10 cellular contexts compared by ENCODE assay signal in genomic region chr15:90893175-90894090, GRCh38. TPM values are rescaled to one million over a fixed set of nuclear protein-coding genes. Genes with fewer than 3 reads are reported as not detected.
A peak's percentile ranks its signal among the peaks of the same experiment; 100 is the strongest.
DNase-seq lines count a peak whose midpoint lies in the region; ATAC-seq, FAIRE-seq and TF ChIP-seq lines count a peak whose summit lies in the region.
"Had no signal": no experiment of that assay in that cellular context is flagged by ENCODE, and none has a peak within 500 bp of the region (broad histone marks: within the 10 kb centered on the region; RNA-seq: fewer than 3 reads in every experiment).

No MANE protein-coding gene starts in this region.

- no peaks in the 10 kb centered on the region for H3K9me3 ChIP-seq in Caco-2
- H3K9me3 ChIP-seq in GM12878 (replicated peaks; ENCODE audit: control insufficient read depth, insufficient read depth, low read length), result no peaks in the 10 kb centered on the region

- CTCF ChIA-PET in Caco-2 (lab: Charles Lee) (interaction anchor here (1.9 kb wide), 1 partner anchor 39 kb away, joined by 10 read pairs; the partner anchor contains the start of gene HDDC3), GM12878 (lab: Yijun Ruan, JAX) (interaction anchor here (4.8 to 15.1 kb wide), 2 partner anchors 7 to 36 kb away, joined by 34 to 480 read pairs; partner anchors contain the start of genes HDDC3 and UNC45A), Calu3 (lab: Charles Lee) (no interaction called here)

- no peak overlapping the region for H3K4me2 ChIP-seq in GM12878 (ENCODE audit: control insufficient read depth, insufficient read depth)

- POLR2A ChIA-PET in Caco-2 (lab: Charles Lee), result no interaction called here
- POLR2A ChIA-PET in GM12878 (lab: Charles Lee), result interaction anchor here (0.5 to 5.4 kb wide), 2 partner anchors 37 to 374 kb away, joined by 3 to 29 read pairs; partner anchors contain the start of gene HDDC3

- RAD21 ChIA-PET in GM12878 (lab: Charles Lee; ENCODE audit: unreplicated experiment), result interaction anchor here (0.9 to 5.0 kb wide), 2 partner anchors 37 to 402 kb away, joined by 3 to 58 read pairs; partner anchors contain the start of gene HDDC3

- H3K4me1 ChIP-seq in Caco-2 (no peaks in the 10 kb centered on the region), GM12878 (ENCODE audit: control insufficient read depth, insufficient read depth, low read length) (peaks cover 17% of the 10 kb centered on the region)

- TF ChIP-seq RAD21 in GM12878 (IDR thresholded peaks at IDR 0.05; ENCODE audit: insufficient read depth, low read depth, low read length), result no peak

- no TSS peak for BruUV-seq in Caco-2 (replicated peaks; lab: Mats Ljungman, UMichigan)
- BruUV-seq in GM12878 (replicated peaks; lab: Mats Ljungman, UMichigan), result no TSS peak
- no TSS peak for BruUV-seq in Calu3 (replicated peaks; lab: Mats Ljungman, UMichigan)

- H3K27ac Mint-ChIP-seq in Caco-2 (ENCODE audit: unreplicated experiment) (no peak overlapping the region), Calu3 (ENCODE audit: unreplicated experiment) (no peak overlapping the region)
- H3K27ac Mint-ChIP-seq: natural killer cell treated with Interleukin-12 subunit alpha and Interleukin-12 subunit beta and Interleukin-15 and Interleukin-18, amount 100 ng/mL, for 72 hours had no signal

- H2AFZ ChIP-seq in GM12878 (ENCODE audit: control insufficient read depth, low read depth, low read length), result no peak overlapping the region

- intact Hi-C loops in Caco-2 (cut with micrococcal nuclease; ENCODE audit: unreplicated experiment) (no loop called here), GM12878 (cut with micrococcal nuclease; ENCODE audit: unreplicated experiment) (no loop called here), Calu3 (cut with micrococcal nuclease; ENCODE audit: unreplicated experiment) (no loop called here)

- no peak overlapping the region for H3K9ac ChIP-seq in GM12878 (ENCODE audit: control insufficient read depth, insufficient read depth, low read length)

- H3K9me3 Mint-ChIP-seq in Caco-2 (ENCODE audit: unreplicated experiment), result no peaks in the 10 kb centered on the region
- H3K9me3 Mint-ChIP-seq in Calu3 (ENCODE audit: low read depth, unreplicated experiment), result no peaks in the 10 kb centered on the region
- H3K9me3 Mint-ChIP-seq: natural killer cell treated with Interleukin-12 subunit alpha and Interleukin-12 subunit beta and Interleukin-15 and Interleukin-18, amount 100 ng/mL, for 72 hours had no signal

- H3K27me3 Mint-ChIP-seq in Caco-2 (ENCODE audit: insufficient read depth, unreplicated experiment) (peaks cover under 1% of the 10 kb centered on the region), Calu3 (ENCODE audit: unreplicated experiment) (peaks cover 42% of the 10 kb centered on the region)
- H3K27me3 Mint-ChIP-seq: natural killer cell treated with Interleukin-12 subunit alpha and Interleukin-12 subunit beta and Interleukin-15 and Interleukin-18, amount 100 ng/mL, for 72 hours had no signal

- TF ChIP-seq POLR2A in GM12878 (IDR thresholded peaks at IDR 0.05; ENCODE audit: low read depth, low read length), result peak; percentile 18; the same call in 1 of the 2 replicates

- no peaks in the 10 kb centered on the region for H3K36me3 Mint-ChIP-seq in Caco-2 (ENCODE audit: insufficient read depth, unreplicated experiment)
- no peaks in the 10 kb centered on the region for H3K36me3 Mint-ChIP-seq in Calu3 (ENCODE audit: insufficient read depth, unreplicated experiment)

- H4K20me1 ChIP-seq in GM12878 (ENCODE audit: control insufficient read depth, insufficient read depth), result no peaks in the 10 kb centered on the region

- no peak overlapping the region for H3K27ac ChIP-seq in GM12878 (ENCODE audit: control insufficient read depth, insufficient read depth)

- DNase-seq in Caco-2, result peak in 1 of 2 experiments; percentile 43
- DNase-seq in HT1080 (ENCODE audit: low read depth), result peak; percentile 32
- no peak for DNase-seq in GM12878 (ENCODE audit: low read depth, low spot score)
- no peak for DNase-seq in D341Med (ENCODE audit: low spot score)
- no peak for DNase-seq in Calu3
- DNase-seq in NOMO-1 treated with dmso at 0.1 percent for 144 hours (lab: John Stamatoyannopoulos, UW; ENCODE audit: unreplicated experiment), result no peak
- DNase-seq: activated gamma-delta T cell treated with Interleukin-2 at 50 U/mL for 16 hours, NCI-H2029 treated with DMSO at 0.1 percent for 48 hours had no signal

- H3K4me1 Mint-ChIP-seq in Caco-2 (ENCODE audit: low read depth, unreplicated experiment), result no peaks in the 10 kb centered on the region
- H3K4me1 Mint-ChIP-seq in Calu3 (ENCODE audit: low read depth, unreplicated experiment), result no peaks in the 10 kb centered on the region

- H3K4me3 Mint-ChIP-seq in Caco-2 (ENCODE audit: unreplicated experiment) (peak overlapping the region; percentile 32), Calu3 (ENCODE audit: low read depth, unreplicated experiment) (no peak overlapping the region)
- H3K4me3 Mint-ChIP-seq: natural killer cell treated with Interleukin-12 subunit alpha and Interleukin-12 subunit beta and Interleukin-15 and Interleukin-18, amount 100 ng/mL, for 72 hours had no signal

- no peak for ATAC-seq in GM12878

- no peaks in the 10 kb centered on the region for H3K79me2 ChIP-seq in GM12878 (ENCODE audit: control insufficient read depth, insufficient read depth, low read length)

- 94% methylated on average over 28 of the region's 33 CpGs for WGBS in GM12878 (ENCODE audit: insufficient coverage, insufficient replicate concordance, low lambda C conversion rate, missing lambda C conversion rate)

- TF ChIP-seq EP300 in GM12878 (IDR thresholded peaks at IDR 0.05; ENCODE audit: borderline replicate concordance in 1 of 2, control insufficient read depth in 1 of 2, low read depth in 2 of 2, low read length in 2 of 2), result no peak

- TF ChIP-seq CTCF in Caco-2 (IDR thresholded peaks at IDR 0.05; ENCODE audit: insufficient read depth in 1 of 2, low read depth in 1 of 2, low read length in 1 of 2, severe bottlenecking in 1 of 2, unreplicated experiment in 1 of 2) (peak; percentile 9 to 32), GM12878 (IDR thresholded peaks at IDR 0.05 in 2 of 3, conservative IDR thresholded peaks at IDR 0.05 in 1 of 3; ENCODE audit: control insufficient read depth in 2 of 3, extremely low read depth in 1 of 3, insufficient read depth in 1 of 3, low read depth in 3 of 3, low read length in 3 of 3) (no peak), Calu3 (IDR thresholded peaks at IDR 0.05; ENCODE audit: unreplicated experiment) (no peak)

- no peak for FAIRE-seq in GM12878 (lab: Jason Lieb, UNC)
- FAIRE-seq: keratinocyte had no signal

- H3K27me3 ChIP-seq in Caco-2 (replicated peaks; ENCODE audit: control insufficient read depth, insufficient read depth, low read length), result no peaks in the 10 kb centered on the region
- no peaks in the 10 kb centered on the region for H3K27me3 ChIP-seq in GM12878 (replicated peaks in 1 of 2; ENCODE audit: control insufficient read depth in 2 of 2, insufficient read depth in 2 of 2, low read length in 1 of 2)

- in situ Hi-C loops in GM12878 (cut with MboI), result no loop called here

- no peaks in the 10 kb centered on the region for H3K36me3 ChIP-seq in Caco-2 (ENCODE audit: control insufficient read depth, insufficient read depth, low read length)
- H3K36me3 ChIP-seq in GM12878 (ENCODE audit: control insufficient read depth in 2 of 2, insufficient read depth in 2 of 2, low read length in 1 of 2), result no peaks in the 10 kb centered on the region; a peak in 2 of 4 replicates

- H3K4me3 ChIP-seq in Caco-2 (ENCODE audit: low read depth, low read length), result no peak overlapping the region
- no peak overlapping the region for H3K4me3 ChIP-seq in GM12878

- SMC1A ChIA-PET in GM12878 (lab: Charles Lee; ENCODE audit: uncharacterized antibody, unreplicated experiment), result interaction anchor here (0.9 kb wide), 1 partner anchor 39 kb away, joined by 4 read pairs; the partner anchor contains the start of gene HDDC3

RNA-seq across cellular contexts. Expression of gene FES, which starts 9.1 kb away (rescaled TPM):
- total RNA-seq in Caco-2 (2022) (1.7 and 1.8 TPM in 2 replicates), GM12878 (2014; rRNA removed) (19.5 and 21.7 TPM in 2 replicates), GM12878 (2014; rRNA removed; fragmentation: Illumina TruSeq; extraction: Trizol) (6.1 and 7.0 TPM in 2 replicates), GM12878 (2021) (17.7 and 23.9 TPM in 2 replicates), Calu3 (2022) (1.6 and 1.7 TPM in 2 replicates)
- 8.8 and 15.0 TPM in 2 replicates for total RNA-seq in HT1080 (2014; rRNA removed; shearing (Covaris generic))
- polyA plus RNA-seq in HT1080 (2015; cell fraction: cytosol; rRNA removed), result 4.2 and 4.7 TPM in 2 replicates
- polyA plus RNA-seq in HT1080 (2015; cell fraction: nucleus; rRNA removed), result 11.7 and 19.0 TPM in 2 replicates
- total RNA-seq in GM12878 (2013; cell fraction: nucleolus; rRNA removed), result 21.3 and 22.9 TPM in 2 replicates
- 2.3 TPM for polyA plus RNA-seq in GM12878 (2011; ENCODE audit: low read depth)
- polyA plus RNA-seq in GM12878 (2011; rRNA removed) (0.07 and 0.09 TPM in 2 replicates), GM12878 (2014; fragmentation: Illumina TruSeq; extraction: Trizol) (0.60 and 3.8 TPM in 2 replicates), GM12878 (2014; fragmentation: Nextera tagmentation; extraction: Ambion mirVana) (1 to 10 TPM in 1 of 2 experiments, under 1 TPM in 1; 0.56 to 1.0 TPM), GM12878 (2014; rRNA removed) (14.6 and 20.6 TPM in 2 replicates), GM12878 (2016; fragmentation: Nextera tagmentation; extraction: Ambion mirVana) (10 to 100 TPM; 12.7 to 16.1 TPM)
- 0.12 and 0.13 TPM in 2 replicates for polyA plus RNA-seq in GM12878 (2011; cell fraction: cytosol; rRNA removed)
- polyA plus RNA-seq in GM12878 (2011; cell fraction: nucleus; rRNA removed), result 0.28 and 0.34 TPM in 2 replicates
- 6.4 and 6.7 TPM in 2 replicates for polyA plus RNA-seq in GM12878 (2012)
- 0.10 TPM in 1 of 2 replicates, not detected in the other for polyA minus RNA-seq in GM12878 (2011; rRNA and poly(A)+ RNA removed)
- 0.83 TPM in 1 of 2 replicates, not detected in the other for polyA minus RNA-seq in GM12878 (2011; cell fraction: cytosol; rRNA and poly(A)+ RNA removed)
- 0.73 and 0.96 TPM in 2 replicates for polyA minus RNA-seq in GM12878 (2011; cell fraction: nucleus; rRNA and poly(A)+ RNA removed)

RNA-seq across cellular contexts. Expression of gene MAN2A2, which starts 9.7 kb away (rescaled TPM):
- total RNA-seq in Caco-2 (2022) (64.9 and 69.8 TPM in 2 replicates), GM12878 (2014; rRNA removed) (25.4 and 29.5 TPM in 2 replicates), GM12878 (2014; rRNA removed; fragmentation: Illumina TruSeq; extraction: Trizol) (16.6 and 18.0 TPM in 2 replicates), GM12878 (2021) (62.4 and 79.4 TPM in 2 replicates), Calu3 (2022) (56.1 and 58.5 TPM in 2 replicates)
- 5.8 and 12.5 TPM in 2 replicates for total RNA-seq in HT1080 (2014; rRNA removed; shearing (Covaris generic))
- polyA plus RNA-seq in HT1080 (2015; cell fraction: cytosol; rRNA removed), result 14.0 and 14.9 TPM in 2 replicates
- polyA plus RNA-seq in HT1080 (2015; cell fraction: nucleus; rRNA removed), result 55.9 and 67.6 TPM in 2 replicates
- 183 and 231 TPM in 2 replicates for total RNA-seq in GM12878 (2013; cell fraction: nucleolus; rRNA removed)
- 21.4 TPM for polyA plus RNA-seq in GM12878 (2011; ENCODE audit: low read depth)
- polyA plus RNA-seq in GM12878 (2011; rRNA removed) (19.4 and 38.9 TPM in 2 replicates), GM12878 (2014; fragmentation: Illumina TruSeq; extraction: Trizol) (26.9 and 47.8 TPM in 2 replicates), GM12878 (2014; fragmentation: Nextera tagmentation; extraction: Ambion mirVana) (1 to 10 TPM; 4.2 to 4.4 TPM), GM12878 (2014; rRNA removed) (66.4 and 71.1 TPM in 2 replicates), GM12878 (2016; fragmentation: Nextera tagmentation; extraction: Ambion mirVana) (10 to 100 TPM; 13.7 to 16.8 TPM)
- 46.4 and 74.6 TPM in 2 replicates for polyA plus RNA-seq in GM12878 (2011; cell fraction: cytosol; rRNA removed)
- polyA plus RNA-seq in GM12878 (2011; cell fraction: nucleus; rRNA removed), result 937 and 972 TPM in 2 replicates
- 39.6 and 54.1 TPM in 2 replicates for polyA plus RNA-seq in GM12878 (2012)
- 36.3 and 44.3 TPM in 2 replicates for polyA minus RNA-seq in GM12878 (2011; rRNA and poly(A)+ RNA removed)
- 8.0 and 15.0 TPM in 2 replicates for polyA minus RNA-seq in GM12878 (2011; cell fraction: cytosol; rRNA and poly(A)+ RNA removed)
- polyA minus RNA-seq in GM12878 (2011; cell fraction: nucleus; rRNA and poly(A)+ RNA removed), result 124 and 200 TPM in 2 replicates

RNA-seq across cellular contexts. Expression of gene FURIN, which starts 25.0 kb away (rescaled TPM):
- total RNA-seq in Caco-2 (2022) (41.5 and 43.0 TPM in 2 replicates), GM12878 (2014; rRNA removed) (20.8 and 24.5 TPM in 2 replicates), GM12878 (2014; rRNA removed; fragmentation: Illumina TruSeq; extraction: Trizol) (9.9 and 11.2 TPM in 2 replicates), GM12878 (2021) (36.9 and 39.9 TPM in 2 replicates), Calu3 (2022) (61.7 and 76.6 TPM in 2 replicates)
- 61.6 and 84.3 TPM in 2 replicates for total RNA-seq in HT1080 (2014; rRNA removed; shearing (Covaris generic))
- polyA plus RNA-seq in HT1080 (2015; cell fraction: cytosol; rRNA removed), result 110 and 117 TPM in 2 replicates
- 79.1 TPM in 2 replicates for polyA plus RNA-seq in HT1080 (2015; cell fraction: nucleus; rRNA removed)
- 47.7 and 63.7 TPM in 2 replicates for total RNA-seq in GM12878 (2013; cell fraction: nucleolus; rRNA removed)
- polyA plus RNA-seq in GM12878 (2011; ENCODE audit: low read depth), result 10.8 TPM
- polyA plus RNA-seq in GM12878 (2011; rRNA removed) (1.9 and 5.6 TPM in 2 replicates), GM12878 (2014; fragmentation: Illumina TruSeq; extraction: Trizol) (3.3 and 10.1 TPM in 2 replicates), GM12878 (2014; fragmentation: Nextera tagmentation; extraction: Ambion mirVana) (1 to 10 TPM in 1 of 2 experiments, under 1 TPM in 1; 0.47 to 1.3 TPM), GM12878 (2014; rRNA removed) (23.2 and 26.3 TPM in 2 replicates), GM12878 (2016; fragmentation: Nextera tagmentation; extraction: Ambion mirVana) (1 to 10 TPM; 5.6 to 5.9 TPM)
- polyA plus RNA-seq in GM12878 (2011; cell fraction: cytosol; rRNA removed), result 8.3 and 8.8 TPM in 2 replicates
- 11.4 and 16.8 TPM in 2 replicates for polyA plus RNA-seq in GM12878 (2011; cell fraction: nucleus; rRNA removed)
- polyA plus RNA-seq in GM12878 (2012), result 21.1 and 27.0 TPM in 2 replicates
- polyA minus RNA-seq in GM12878 (2011; rRNA and poly(A)+ RNA removed), result 7.2 and 13.4 TPM in 2 replicates
- 5.5 and 10.8 TPM in 2 replicates for polyA minus RNA-seq in GM12878 (2011; cell fraction: cytosol; rRNA and poly(A)+ RNA removed)
- 5.2 and 5.9 TPM in 2 replicates for polyA minus RNA-seq in GM12878 (2011; cell fraction: nucleus; rRNA and poly(A)+ RNA removed)

RNA-seq across cellular contexts. Expression of gene HDDC3, which starts 38.9 kb away (rescaled TPM):
- total RNA-seq in Caco-2 (2022), result 20.0 and 21.6 TPM in 2 replicates
- 27.9 and 30.3 TPM in 2 replicates for total RNA-seq in HT1080 (2014; rRNA removed; shearing (Covaris generic))
- polyA plus RNA-seq in HT1080 (2015; cell fraction: cytosol; rRNA removed), result 36.0 and 37.5 TPM in 2 replicates
- polyA plus RNA-seq in HT1080 (2015; cell fraction: nucleus; rRNA removed), result 23.8 and 24.6 TPM in 2 replicates
- 34.1 and 48.7 TPM in 2 replicates for total RNA-seq in GM12878 (2013; cell fraction: nucleolus; rRNA removed)
- total RNA-seq in GM12878 (2014; rRNA removed), result 25.7 and 27.7 TPM in 2 replicates
- total RNA-seq in GM12878 (2014; rRNA removed; fragmentation: Illumina TruSeq; extraction: Trizol), result 19.9 and 21.0 TPM in 2 replicates
- 20.3 and 24.6 TPM in 2 replicates for total RNA-seq in GM12878 (2021)
- 8.8 TPM for polyA plus RNA-seq in GM12878 (2011; ENCODE audit: low read depth)
- polyA plus RNA-seq in GM12878 (2011; rRNA removed), result 15.2 and 19.3 TPM in 2 replicates
- polyA plus RNA-seq in GM12878 (2011; cell fraction: cytosol; rRNA removed), result 24.1 and 26.6 TPM in 2 replicates
- 18.4 and 21.1 TPM in 2 replicates for polyA plus RNA-seq in GM12878 (2011; cell fraction: nucleus; rRNA removed)
- polyA plus RNA-seq in GM12878 (2012), result 11.5 and 16.8 TPM in 2 replicates
- 22.2 and 25.7 TPM in 2 replicates for polyA plus RNA-seq in GM12878 (2014; fragmentation: Illumina TruSeq; extraction: Trizol)
- polyA plus RNA-seq in GM12878 (2014; fragmentation: Nextera tagmentation; extraction: Ambion mirVana), result 1 to 10 TPM; 5.6 to 9.0 TPM
- 30.4 and 32.2 TPM in 2 replicates for polyA plus RNA-seq in GM12878 (2014; rRNA removed)
- polyA plus RNA-seq in GM12878 (2016; fragmentation: Nextera tagmentation; extraction: Ambion mirVana), result 10 to 100 TPM; 35.9 to 39.5 TPM
- polyA minus RNA-seq in GM12878 (2011; rRNA and poly(A)+ RNA removed), result 22.6 and 28.6 TPM in 2 replicates
- polyA minus RNA-seq in GM12878 (2011; cell fraction: cytosol; rRNA and poly(A)+ RNA removed), result 5.5 and 6.2 TPM in 2 replicates
- polyA minus RNA-seq in GM12878 (2011; cell fraction: nucleus; rRNA and poly(A)+ RNA removed), result 24.1 and 39.4 TPM in 2 replicates
- total RNA-seq in Calu3 (2022), result 25.1 and 26.7 TPM in 2 replicates

RNA-seq across cellular contexts. Expression of gene UNC45A, which starts 41.7 kb away (rescaled TPM):
- total RNA-seq in Caco-2 (2022), result 62.6 and 63.8 TPM in 2 replicates
- 55.6 and 66.8 TPM in 2 replicates for total RNA-seq in HT1080 (2014; rRNA removed; shearing (Covaris generic))
- polyA plus RNA-seq in HT1080 (2015; cell fraction: cytosol; rRNA removed), result 32.1 and 33.5 TPM in 2 replicates
- 84.8 and 96.6 TPM in 2 replicates for polyA plus RNA-seq in HT1080 (2015; cell fraction: nucleus; rRNA removed)
- total RNA-seq in GM12878 (2013; cell fraction: nucleolus; rRNA removed), result 81.1 and 96.0 TPM in 2 replicates
- 31.6 and 40.4 TPM in 2 replicates for total RNA-seq in GM12878 (2014; rRNA removed)
- total RNA-seq in GM12878 (2014; rRNA removed; fragmentation: Illumina TruSeq; extraction: Trizol), result 21.3 TPM in 2 replicates
- total RNA-seq in GM12878 (2021), result 56.3 and 58.9 TPM in 2 replicates
- polyA plus RNA-seq in GM12878 (2011; ENCODE audit: low read depth), result 23.7 TPM
- polyA plus RNA-seq in GM12878 (2011; rRNA removed), result 24.2 and 40.5 TPM in 2 replicates
- polyA plus RNA-seq in GM12878 (2011; cell fraction: cytosol; rRNA removed), result 45.4 and 64.5 TPM in 2 replicates
- polyA plus RNA-seq in GM12878 (2011; cell fraction: nucleus; rRNA removed), result 188 and 193 TPM in 2 replicates
- 43.0 and 46.7 TPM in 2 replicates for polyA plus RNA-seq in GM12878 (2012)
- 12.6 and 22.1 TPM in 2 replicates for polyA plus RNA-seq in GM12878 (2014; fragmentation: Illumina TruSeq; extraction: Trizol)
- 10 to 100 TPM; 10.3 to 19.8 TPM for polyA plus RNA-seq in GM12878 (2014; fragmentation: Nextera tagmentation; extraction: Ambion mirVana)
- polyA plus RNA-seq in GM12878 (2014; rRNA removed), result 44.5 and 48.8 TPM in 2 replicates
- polyA plus RNA-seq in GM12878 (2016; fragmentation: Nextera tagmentation; extraction: Ambion mirVana), result 10 to 100 TPM; 56.6 to 57.8 TPM
- polyA minus RNA-seq in GM12878 (2011; rRNA and poly(A)+ RNA removed), result 53.8 and 78.0 TPM in 2 replicates
- polyA minus RNA-seq in GM12878 (2011; cell fraction: cytosol; rRNA and poly(A)+ RNA removed), result 17.4 and 27.0 TPM in 2 replicates
- polyA minus RNA-seq in GM12878 (2011; cell fraction: nucleus; rRNA and poly(A)+ RNA removed), result 46.8 and 70.7 TPM in 2 replicates
- 66.5 and 66.7 TPM in 2 replicates for total RNA-seq in Calu3 (2022)

Comparison
In these comparisons a context has a peak if more than half of its experiments do, and no peak if none do; other contexts are left out.
1. CTCF ChIP-seq: peak in Caco-2 (2 of 2); none in GM12878 (0 of 3) and Calu3 (single experiment).